Comparison of ENCODE assay signal across 8 cellular contexts in genomic region chr14:37197421-37198272, GRCh38. TPM values are rescaled to one million over a fixed set of nuclear protein-coding genes. Genes with fewer than 3 reads are reported as not detected.
DNase-seq lines count a peak whose midpoint lies in the region; TF ChIP-seq lines count a peak whose summit lies in the region.

Gene MIPOL1 (plus strand): TSS chr14:37197937. CDS start chr14:37247889, 49,952 bp downstream.

- no peak within 1 kb of the TSS for H3K4ac ChIP-seq in neuronal stem cell (ENCODE audit: low read length)

- H2BK15ac ChIP-seq in neuronal stem cell (ENCODE audit: low read length) = peak within 1 kb of the TSS; percentile 16

- no peak within 1 kb of the TSS for H3K27ac Mint-ChIP-seq in activated naive CD4-positive, alpha-beta T cell treated with anti-CD3 and anti-CD28 coated beads, Interleukin-2, amount 50 U/mL, for 24 hours

- H3K4me1 ChIP-seq in adrenal gland (replicated peaks in 1 of 2) (peaks cover 0 to 11% of the 10 kb centered on the region in 2 donors), cardiac muscle cell (ENCODE audit: low read depth) (no peaks in the 10 kb centered on the region), neuronal stem cell (ENCODE audit: control insufficient read depth in 2 of 2, insufficient read depth in 1 of 2, low read depth in 1 of 2, low read length in 2 of 2) (peaks cover 1 to 4% of the 10 kb centered on the region in 2 donors), urinary bladder (ENCODE audit: insufficient read depth) (no peaks in the 10 kb centered on the region)

- H3K79me1 ChIP-seq in neuronal stem cell (ENCODE audit: low read depth, low read length) = no peaks in the 10 kb centered on the region

- TF ChIP-seq CTCF in adrenal gland (IDR thresholded peaks at IDR 0.05) (peak in 2 of 6 experiments; percentile 19 to 25), cardiac muscle cell (IDR thresholded peaks at IDR 0.05; ENCODE audit: low read depth, low read length) (peak; percentile 40)

- peaks cover 22% of the 10 kb centered on the region for H3K27me3 Mint-ChIP-seq in activated naive CD4-positive, alpha-beta T cell treated with anti-CD3 and anti-CD28 coated beads, Interleukin-2, amount 50 U/mL, for 24 hours

- H3K4me3 Mint-ChIP-seq in activated naive CD4-positive, alpha-beta T cell treated with anti-CD3 and anti-CD28 coated beads, Interleukin-2, amount 50 U/mL, for 24 hours = peak within 1 kb of the TSS; percentile 63

- no peak within 1 kb of the TSS for H2AK5ac ChIP-seq in neuronal stem cell (ENCODE audit: low read depth, low read length)

- WGBS in adrenal gland, 4 donors = 1 to 2% (median 1%) methylated on average over 33 to 70 of the region's 70 CpGs
- no CpG with 5 or more reads among the region's 70 CpGs for WGBS in neuronal stem cell (ENCODE audit: extremely low coverage in 2 of 2, insufficient read length in 2 of 2, insufficient replicate concordance in 1 of 2), 2 donors
- WGBS in urinary bladder = 1% methylated on average over 70 of the region's 70 CpGs

- intact Hi-C loops in adrenal gland (cut with DNase I) = no loop called here

- H3K14ac ChIP-seq in neuronal stem cell (ENCODE audit: low read length) = no peak within 1 kb of the TSS

- peak within 1 kb of the TSS; percentile 45 for H3K23ac ChIP-seq in neuronal stem cell (ENCODE audit: low read depth, low read length, poor library complexity)

- H3K9me3 ChIP-seq in adrenal gland (replicated peaks in 1 of 3) = no peaks in the 10 kb centered on the region
- no peaks in the 10 kb centered on the region for H3K9me3 ChIP-seq in cardiac muscle cell (ENCODE audit: low read depth)
- H3K9me3 ChIP-seq in neuronal stem cell (replicated peaks in 1 of 2; ENCODE audit: control insufficient read depth in 2 of 2, insufficient read depth in 1 of 2, low read depth in 1 of 2, low read length in 2 of 2) = no peaks in the 10 kb centered on the region

- H3K4me2 ChIP-seq in neuronal stem cell (ENCODE audit: insufficient read depth, low read length, poor library complexity, severe bottlenecking) = peak within 1 kb of the TSS; percentile 82

- H3K27ac ChIP-seq in adrenal gland (peak within 1 kb of the TSS; percentile 58 to 94 (median 85)), cardiac muscle cell (peak within 1 kb of the TSS; percentile 55), neuronal stem cell (replicated peaks; ENCODE audit: low read length) (peak within 1 kb of the TSS; percentile 54), urinary bladder (ENCODE audit: low read depth) (peak within 1 kb of the TSS; percentile 91)

- H3K36me3 ChIP-seq in adrenal gland (replicated peaks in 1 of 2) (no peaks in the 10 kb centered on the region), cardiac muscle cell (no peaks in the 10 kb centered on the region), neuronal stem cell (replicated peaks in 1 of 2; ENCODE audit: control insufficient read depth in 2 of 2, insufficient read depth in 2 of 2, low read length in 2 of 2) (no peaks in the 10 kb centered on the region), urinary bladder (ENCODE audit: insufficient read depth) (no peaks in the 10 kb centered on the region)

- H3K27me3 ChIP-seq in adrenal gland (no peaks in the 10 kb centered on the region), cardiac muscle cell (no peaks in the 10 kb centered on the region), neuronal stem cell (ENCODE audit: control insufficient read depth in 3 of 3, insufficient read depth in 3 of 3, low read depth in 1 of 3, low read length in 3 of 3) (no peaks in the 10 kb centered on the region)

- no peak within 1 kb of the TSS for H2BK12ac ChIP-seq in neuronal stem cell (ENCODE audit: low read length)

- H4K91ac ChIP-seq in neuronal stem cell (ENCODE audit: low read depth, low read length, poor library complexity) = no peak within 1 kb of the TSS

- no peak within 1 kb of the TSS for H2BK120ac ChIP-seq in neuronal stem cell (ENCODE audit: low read depth, low read length)

- peak within 1 kb of the TSS; percentile 85 for H3K9ac ChIP-seq in neuronal stem cell (ENCODE audit: low read depth, low read length, poor library complexity)

- H3K9me3 Mint-ChIP-seq in activated naive CD4-positive, alpha-beta T cell treated with anti-CD3 and anti-CD28 coated beads, Interleukin-2, amount 50 U/mL, for 24 hours = peaks cover 8% of the 10 kb centered on the region

- DNase-seq in activated naive CD4-positive, alpha-beta T cell treated with anti-CD3 and anti-CD28 coated beads, Interleukin-2, amount 50 U/mL, for 16 hours = no peak
- DNase-seq in NCI-H524 (lab: John Stamatoyannopoulos, UW) (peak; percentile 95 to 98), adrenal gland (peak; percentile 86 to 92 (median 88)), cardiac muscle cell (ENCODE audit: low read depth in 1 of 2, low spot score in 1 of 2) (peak; percentile 89 to 95), neuronal stem cell (ENCODE audit: low spot score) (peak; percentile 61), NAMALWA (ENCODE audit: low spot score) (no peak)

- H3K4me3 ChIP-seq in adrenal gland (peak within 1 kb of the TSS; percentile 4 to 73 (median 62)), cardiac muscle cell (peak within 1 kb of the TSS; percentile 43), neuronal stem cell (ENCODE audit: low read length in 2 of 2) (peak within 1 kb of the TSS; percentile 60 to 86), urinary bladder (ENCODE audit: low read depth, low read length) (peak within 1 kb of the TSS; percentile 61)

- no peak within 1 kb of the TSS for H2BK5ac ChIP-seq in neuronal stem cell (ENCODE audit: low read length)

- peak within 1 kb of the TSS; percentile 89 for H3K18ac ChIP-seq in neuronal stem cell (ENCODE audit: low read length)

- H3K4me1 Mint-ChIP-seq in activated naive CD4-positive, alpha-beta T cell treated with anti-CD3 and anti-CD28 coated beads, Interleukin-2, amount 50 U/mL, for 24 hours = peaks cover 16% of the 10 kb centered on the region

- peak within 1 kb of the TSS; percentile 94 for H2AFZ ChIP-seq in neuronal stem cell (ENCODE audit: low read length)

- no peaks in the 10 kb centered on the region for H3K36me3 Mint-ChIP-seq in activated naive CD4-positive, alpha-beta T cell treated with anti-CD3 and anti-CD28 coated beads, Interleukin-2, amount 50 U/mL, for 24 hours

- TF ChIP-seq POLR2A in adrenal gland (IDR thresholded peaks at IDR 0.05) = peak in 1 of 2 donors; percentile 74

- no peak within 1 kb of the TSS for H4K8ac ChIP-seq in neuronal stem cell (ENCODE audit: low read depth, low read length)

RNA-seq across cellular contexts. Expression of gene MIPOL1, which starts in this region (rescaled TPM):
- 10 to 100 TPM in 4 of 8 donors, 1 to 10 TPM in 4; 2.9 to 18.2 (median 9.7) TPM for total RNA-seq in adrenal gland
- polyA plus RNA-seq in adrenal gland = 1 to 10 TPM; 2.6 to 7.0 (median 2.6) TPM
- 7.2 and 8.4 TPM in 2 replicates for total RNA-seq in cardiac muscle cell
- 6.5 and 7.3 TPM in 2 replicates for polyA plus RNA-seq in cardiac muscle cell
- polyA plus RNA-seq in neuronal stem cell (2013, experiment 1 of 2) = 8.8 TPM
- polyA plus RNA-seq in neuronal stem cell (2013, experiment 2 of 2) = 10.0 TPM
- total RNA-seq in urinary bladder = 48.4 TPM
- polyA plus RNA-seq in urinary bladder = 5.6 TPM

Comparison
In these comparisons a context has a peak if more than half of its experiments do, and no peak if none do; other contexts are left out.
1. DNase-seq: peak in NCI-H524 (2 of 2), adrenal gland (7 of 7), cardiac muscle cell (2 of 2) and neuronal stem cell (single experiment); none in activated naive CD4-positive, alpha-beta T cell treated with anti-CD3 and anti-CD28 coated beads, Interleukin-2, amount 50 U/mL, for 16 hours (single experiment) and NAMALWA (single experiment).
2. Peak in every context shown above with its lines, with median percentiles within 50 percentile points of each other: H3K27ac ChIP-seq and H3K4me3 ChIP-seq.